Comparison of ENCODE assay signal across 27 cellular contexts in genomic region chr6:123941855-123942254, GRCh38.
"Had no signal": no experiment of that assay in that cellular context is flagged by ENCODE, and none has a peak within 500 bp of the region (broad histone marks: within the 10 kb centered on the region; RNA-seq: fewer than 3 reads in every experiment).

No MANE protein-coding gene starts in this region.

- FAIRE-seq: small intestine had no signal

- ATAC-seq: naive thymus-derived CD4-positive, alpha-beta T cell; natural killer cell; psoas muscle; right cardiac atrium; sciatic nerve; stimulated activated memory B cell treated with anti-CD40 and anti-IgM and Interleukin-4, amounts not matched to agents 10 μg/mL and 1 μg/mL and 100 μg/mL, for 72 hours; stimulated activated naive CD8-positive, alpha-beta T cell treated with anti-CD3 and anti-CD28 coated beads, Interleukin-15, amount 100 ng/mL, for 72 hours; stimulated activated naive CD8-positive, alpha-beta T cell treated with anti-CD3 and anti-CD28 coated beads, Interleukin-15, Interleukin-2, amounts not matched to agents 100 U/mL and 50 U/mL, for 24 hours; upper lobe of right lung had no signal

- H3K36me3 ChIP-seq: neural progenitor cell, ovary, suprapubic skin, tibial artery, transverse colon, upper lobe of right lung, uterus had no signal

- H3K4me1 ChIP-seq: neural progenitor cell, parathyroid adenoma, suprapubic skin, testis, tibial artery, transverse colon, upper lobe of right lung, uterus had no signal

- DNase-seq: naive thymus-derived CD4-positive, alpha-beta T cell; natural killer cell; occipital lobe; ovary; posterior cingulate gyrus; psoas muscle; right cardiac atrium; small intestine; stimulated activated CD4-positive, alpha-beta T cell treated with anti-CD3 and anti-CD28 coated beads, Interleukin-15, amount 100 ng/mL, for 24 hours; stimulated activated CD4-positive, alpha-beta T cell treated with anti-CD3 and anti-CD28 coated beads, Interleukin-2, amount 100 ng/mL, for 24 hours; stimulated activated CD4-positive, alpha-beta T cell treated with anti-CD3 and anti-CD28 coated beads, Interleukin-2, amount 100 ng/mL, for 48 hours; stimulated activated CD4-positive, alpha-beta T cell treated with anti-CD3 and anti-CD28 coated beads, Interleukin-4, amount 100 ng/mL, for 24 hours; stimulated activated CD8-positive, alpha-beta memory T cell treated with anti-CD3 and anti-CD28 coated beads, Interleukin-4, amount 100 ng/mL, for 48 hours; stimulated activated naive CD4-positive, alpha-beta T cell; stimulated activated naive CD8-positive, alpha-beta T cell treated with anti-CD3 and anti-CD28 coated beads, Interleukin-15, amount 100 ng/mL, for 72 hours; stimulated activated naive CD8-positive, alpha-beta T cell treated with anti-CD3 and anti-CD28 coated beads, Interleukin-15, Interleukin-2, amounts not matched to agents 100 U/mL and 50 U/mL, for 24 hours; substantia nigra; testis; tibial artery; transverse colon; upper lobe of right lung; uterus had no signal

- H3K79me2 ChIP-seq: parathyroid adenoma had no signal

- H3K9ac ChIP-seq: neural progenitor cell, parathyroid adenoma had no signal

- H3K27me3 ChIP-seq: neural progenitor cell, ovary, suprapubic skin, testis, tibial artery, transverse colon, upper lobe of right lung, uterus had no signal

- H3K9me3 ChIP-seq: ovary, psoas muscle, suprapubic skin, testis, tibial artery, transverse colon, upper lobe of right lung, uterus had no signal

- H2AFZ ChIP-seq: neural progenitor cell, parathyroid adenoma had no signal

- H3K4me3 ChIP-seq: neural progenitor cell, ovary, psoas muscle, suprapubic skin, testis, tibial artery, transverse colon, upper lobe of right lung, uterus had no signal

- H3K27ac ChIP-seq: neural progenitor cell, ovary, parathyroid adenoma, psoas muscle, suprapubic skin, testis, tibial artery, transverse colon, upper lobe of right lung, uterus had no signal

- H3K4me2 ChIP-seq: neural progenitor cell had no signal
